ENCODE assay signal across 1 cellular context in the genomic region with DNA sequence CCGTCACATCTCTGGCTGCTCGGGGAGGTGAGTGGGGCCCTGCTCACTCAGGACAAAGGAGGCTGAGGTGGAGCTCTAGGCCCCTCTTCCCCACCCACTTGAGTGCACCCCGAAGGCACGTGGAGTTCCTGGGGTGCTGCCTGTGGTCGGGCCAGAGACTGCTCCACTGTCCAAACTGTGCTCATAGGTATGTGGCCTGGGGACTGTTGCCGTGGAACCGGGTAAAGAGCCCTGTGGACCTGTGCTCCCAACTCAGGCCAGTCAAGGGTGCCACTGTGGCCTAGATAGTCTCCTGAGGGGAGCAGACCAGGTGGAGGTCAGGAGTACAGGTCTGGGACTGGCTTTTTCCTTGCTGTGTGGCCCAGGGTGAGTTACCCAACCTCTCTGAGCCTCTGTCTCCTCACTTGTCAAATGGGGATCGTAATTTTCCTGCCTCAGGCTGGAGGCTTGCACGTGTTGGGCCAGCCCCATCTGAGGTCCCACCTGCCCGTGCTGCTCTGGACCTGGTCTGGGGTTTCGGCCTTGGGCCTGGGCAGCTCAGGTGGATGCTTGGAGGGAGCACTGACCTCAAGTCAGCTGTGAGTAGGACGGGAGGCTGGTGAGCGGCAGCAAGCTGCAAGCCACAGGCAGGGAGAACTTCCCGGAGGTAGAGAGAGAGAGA.
TF ChIP-seq lines count a peak whose summit lies in the region.

No MANE protein-coding gene starts in this region.

TF ChIP-seq in HepG2, 621 proteins besides CTCF, POLR2A, EP300 and RAD21 (continued from another document and continues in another):
- TF ChIP-seq ZNF580 (CRISPR knock-in tag; IDR thresholded peaks at IDR 0.05; ENCODE audit: borderline replicate concordance, low read depth) (no peak), ZNF501 (CRISPR knock-in tag; IDR thresholded peaks at IDR 0.05) (no peak; the same call in 1 of the 2 replicates), SMAD1 (CRISPR knock-in tag; IDR thresholded peaks at IDR 0.05; ENCODE audit: borderline replicate concordance, low read depth) (no peak), ZBTB42 (CRISPR knock-in tag; IDR thresholded peaks at IDR 0.05) (no peak), SMAD9 (CRISPR knock-in tag; IDR thresholded peaks at IDR 0.05) (no peak), CAMTA2 (CRISPR knock-in tag; IDR thresholded peaks at IDR 0.05; ENCODE audit: borderline replicate concordance) (no peak), THAP11 (CRISPR knock-in tag; IDR thresholded peaks at IDR 0.05) (no peak), TP53 (CRISPR knock-in tag; conservative IDR thresholded peaks at IDR 0.05) (no peak), KDM1A (CRISPR knock-in tag; IDR thresholded peaks at IDR 0.05) (0 out of 2 replicates have a peak, but pooled peaks have one; percentile 39), ZNF256 (CRISPR knock-in tag; conservative IDR thresholded peaks at IDR 0.05) (no peak), KDM2A (CRISPR knock-in tag; IDR thresholded peaks at IDR 0.05; ENCODE audit: borderline replicate concordance, low read depth) (no peak; the same call in none of the 2 replicates), RCOR2 (CRISPR knock-in tag; IDR thresholded peaks at IDR 0.05) (no peak), FOXJ3 (CRISPR knock-in tag; IDR thresholded peaks at IDR 0.05; ENCODE audit: borderline replicate concordance) (no peak), SIN3B (IDR thresholded peaks at IDR 0.05; ENCODE audit: low read length) (no peak), ATAD3A (CRISPR knock-in tag; IDR thresholded peaks at IDR 0.05) (peak; percentile 55; the same call in 1 of the 2 replicates), PAF1 (CRISPR knock-in tag; IDR thresholded peaks at IDR 0.05) (no peak), ZNF646 (CRISPR knock-in tag; IDR thresholded peaks at IDR 0.05) (no peak), SP4 (CRISPR knock-in tag; IDR thresholded peaks at IDR 0.05) (no peak), TRIM22 (IDR thresholded peaks at IDR 0.05) (no peak), ZNF263 (CRISPR knock-in tag; IDR thresholded peaks at IDR 0.05) (peak; percentile 83; the same call in 1 of the 2 replicates), ZNF598 (CRISPR knock-in tag; IDR thresholded peaks at IDR 0.05; ENCODE audit: borderline replicate concordance) (0 out of 2 replicates have a peak, but pooled peaks have one; percentile 68), ZBTB8A (CRISPR knock-in tag; IDR thresholded peaks at IDR 0.05; ENCODE audit: borderline replicate concordance, low read depth) (no peak), ZNF724P (CRISPR knock-in tag; IDR thresholded peaks at IDR 0.05; ENCODE audit: borderline replicate concordance) (0 out of 2 replicates have a peak, but pooled peaks have one; percentile 49), FOXK2 (IDR thresholded peaks at IDR 0.05) (no peak), GABPB1 (CRISPR knock-in tag; IDR thresholded peaks at IDR 0.05) (0 out of 2 replicates have a peak, but pooled peaks have one; percentile 30), RFX5 (IDR thresholded peaks at IDR 0.05; ENCODE audit: low read depth, low read length) (no peak), HDAC1 (CRISPR knock-in tag; IDR thresholded peaks at IDR 0.05) (0 out of 2 replicates have a peak, but pooled peaks have one; percentile 10)
- TF ChIP-seq, protein P1, sequence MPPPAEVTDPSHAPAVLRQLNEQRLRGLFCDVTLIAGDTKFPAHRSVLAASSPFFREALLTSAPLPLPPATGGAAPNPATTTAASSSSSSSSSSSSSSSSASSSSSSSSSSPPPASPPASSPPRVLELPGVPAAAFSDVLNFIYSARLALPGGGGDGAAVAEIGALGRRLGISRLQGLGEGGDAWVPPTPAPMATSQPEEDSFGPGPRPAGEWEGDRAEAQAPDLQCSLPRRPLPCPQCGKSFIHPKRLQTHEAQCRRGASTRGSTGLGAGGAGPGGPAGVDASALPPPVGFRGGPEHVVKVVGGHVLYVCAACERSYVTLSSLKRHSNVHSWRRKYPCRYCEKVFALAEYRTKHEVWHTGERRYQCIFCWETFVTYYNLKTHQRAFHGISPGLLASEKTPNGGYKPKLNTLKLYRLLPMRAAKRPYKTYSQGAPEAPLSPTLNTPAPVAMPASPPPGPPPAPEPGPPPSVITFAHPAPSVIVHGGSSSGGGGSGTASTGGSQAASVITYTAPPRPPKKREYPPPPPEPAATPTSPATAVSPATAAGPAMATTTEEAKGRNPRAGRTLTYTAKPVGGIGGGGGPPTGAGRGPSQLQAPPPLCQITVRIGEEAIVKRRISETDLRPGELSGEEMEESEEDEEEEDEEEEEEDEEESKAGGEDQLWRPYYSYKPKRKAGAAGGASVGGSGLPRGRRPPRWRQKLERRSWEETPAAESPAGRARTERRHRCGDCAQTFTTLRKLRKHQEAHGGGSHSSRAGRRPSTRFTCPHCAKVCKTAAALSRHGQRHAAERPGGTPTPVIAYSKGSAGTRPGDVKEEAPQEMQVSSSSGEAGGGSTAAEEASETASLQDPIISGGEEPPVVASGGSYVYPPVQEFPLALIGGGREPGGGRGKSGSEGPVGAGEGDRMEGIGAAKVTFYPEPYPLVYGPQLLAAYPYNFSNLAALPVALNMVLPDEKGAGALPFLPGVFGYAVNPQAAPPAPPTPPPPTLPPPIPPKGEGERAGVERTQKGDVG (CRISPR knock-in tag; IDR thresholded peaks at IDR 0.05; ENCODE audit: borderline replicate concordance): no peak
- TF ChIP-seq, protein P2, sequence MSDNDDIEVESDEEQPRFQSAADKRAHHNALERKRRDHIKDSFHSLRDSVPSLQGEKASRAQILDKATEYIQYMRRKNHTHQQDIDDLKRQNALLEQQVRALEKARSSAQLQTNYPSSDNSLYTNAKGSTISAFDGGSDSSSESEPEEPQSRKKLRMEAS (IDR thresholded peaks at IDR 0.05): peak; percentile 17; the same call in 1 of the 2 replicates
- TF ChIP-seq, protein P3, sequence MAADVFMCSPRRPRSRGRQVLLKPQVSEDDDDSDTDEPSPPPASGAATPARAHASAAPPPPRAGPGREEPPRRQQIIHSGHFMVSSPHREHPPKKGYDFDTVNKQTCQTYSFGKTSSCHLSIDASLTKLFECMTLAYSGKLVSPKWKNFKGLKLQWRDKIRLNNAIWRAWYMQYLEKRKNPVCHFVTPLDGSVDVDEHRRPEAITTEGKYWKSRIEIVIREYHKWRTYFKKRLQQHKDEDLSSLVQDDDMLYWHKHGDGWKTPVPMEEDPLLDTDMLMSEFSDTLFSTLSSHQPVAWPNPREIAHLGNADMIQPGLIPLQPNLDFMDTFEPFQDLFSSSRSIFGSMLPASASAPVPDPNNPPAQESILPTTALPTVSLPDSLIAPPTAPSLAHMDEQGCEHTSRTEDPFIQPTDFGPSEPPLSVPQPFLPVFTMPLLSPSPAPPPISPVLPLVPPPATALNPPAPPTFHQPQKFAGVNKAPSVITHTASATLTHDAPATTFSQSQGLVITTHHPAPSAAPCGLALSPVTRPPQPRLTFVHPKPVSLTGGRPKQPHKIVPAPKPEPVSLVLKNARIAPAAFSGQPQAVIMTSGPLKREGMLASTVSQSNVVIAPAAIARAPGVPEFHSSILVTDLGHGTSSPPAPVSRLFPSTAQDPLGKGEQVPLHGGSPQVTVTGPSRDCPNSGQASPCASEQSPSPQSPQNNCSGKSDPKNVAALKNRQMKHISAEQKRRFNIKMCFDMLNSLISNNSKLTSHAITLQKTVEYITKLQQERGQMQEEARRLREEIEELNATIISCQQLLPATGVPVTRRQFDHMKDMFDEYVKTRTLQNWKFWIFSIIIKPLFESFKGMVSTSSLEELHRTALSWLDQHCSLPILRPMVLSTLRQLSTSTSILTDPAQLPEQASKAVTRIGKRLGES (CRISPR knock-in tag; IDR thresholded peaks at IDR 0.05; ENCODE audit: borderline replicate concordance): no peak
- TF ChIP-seq, protein P4, sequence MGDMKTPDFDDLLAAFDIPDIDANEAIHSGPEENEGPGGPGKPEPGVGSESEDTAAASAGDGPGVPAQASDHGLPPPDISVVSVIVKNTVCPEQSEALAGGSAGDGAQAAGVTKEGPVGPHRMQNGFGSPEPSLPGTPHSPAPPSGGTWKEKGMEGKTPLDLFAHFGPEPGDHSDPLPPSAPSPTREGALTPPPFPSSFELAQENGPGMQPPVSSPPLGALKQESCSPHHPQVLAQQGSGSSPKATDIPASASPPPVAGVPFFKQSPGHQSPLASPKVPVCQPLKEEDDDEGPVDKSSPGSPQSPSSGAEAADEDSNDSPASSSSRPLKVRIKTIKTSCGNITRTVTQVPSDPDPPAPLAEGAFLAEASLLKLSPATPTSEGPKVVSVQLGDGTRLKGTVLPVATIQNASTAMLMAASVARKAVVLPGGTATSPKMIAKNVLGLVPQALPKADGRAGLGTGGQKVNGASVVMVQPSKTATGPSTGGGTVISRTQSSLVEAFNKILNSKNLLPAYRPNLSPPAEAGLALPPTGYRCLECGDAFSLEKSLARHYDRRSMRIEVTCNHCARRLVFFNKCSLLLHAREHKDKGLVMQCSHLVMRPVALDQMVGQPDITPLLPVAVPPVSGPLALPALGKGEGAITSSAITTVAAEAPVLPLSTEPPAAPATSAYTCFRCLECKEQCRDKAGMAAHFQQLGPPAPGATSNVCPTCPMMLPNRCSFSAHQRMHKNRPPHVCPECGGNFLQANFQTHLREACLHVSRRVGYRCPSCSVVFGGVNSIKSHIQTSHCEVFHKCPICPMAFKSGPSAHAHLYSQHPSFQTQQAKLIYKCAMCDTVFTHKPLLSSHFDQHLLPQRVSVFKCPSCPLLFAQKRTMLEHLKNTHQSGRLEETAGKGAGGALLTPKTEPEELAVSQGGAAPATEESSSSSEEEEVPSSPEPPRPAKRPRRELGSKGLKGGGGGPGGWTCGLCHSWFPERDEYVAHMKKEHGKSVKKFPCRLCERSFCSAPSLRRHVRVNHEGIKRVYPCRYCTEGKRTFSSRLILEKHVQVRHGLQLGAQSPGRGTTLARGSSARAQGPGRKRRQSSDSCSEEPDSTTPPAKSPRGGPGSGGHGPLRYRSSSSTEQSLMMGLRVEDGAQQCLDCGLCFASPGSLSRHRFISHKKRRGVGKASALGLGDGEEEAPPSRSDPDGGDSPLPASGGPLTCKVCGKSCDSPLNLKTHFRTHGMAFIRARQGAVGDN (CRISPR knock-in tag; IDR thresholded peaks at IDR 0.05): peak; percentile 57
